In genomic region chr3:110743202-110743601, GRCh38 we compare ENCODE assay signal across 10 cellular contexts.
DNase-seq lines count a peak whose midpoint lies in the region; ATAC-seq and TF ChIP-seq lines count a peak whose summit lies in the region.
"Had no signal": no experiment of that assay in that cellular context is flagged by ENCODE, and none has a peak within 500 bp of the region (broad histone marks: within the 10 kb centered on the region; RNA-seq: fewer than 3 reads in every experiment).

No MANE protein-coding gene starts in this region.

- DNase-seq in SW480 (ENCODE audit: low spot score) (peak; percentile 9), renal cortical epithelial cell (ENCODE audit: low read depth) (peak; percentile 98), ovary (no peak), NOMO-1 (lab: John Stamatoyannopoulos, UW; ENCODE audit: unreplicated experiment in 2 of 2) (no peak), T-helper 9 cell (no peak)
- DNase-seq: activated T-cell treated with anti-CD3 and anti-CD28 coated beads, Interleukin-2, amount 50 U/mL, for 4 hours had no signal

- H3K36me3 ChIP-seq in ovary, result no peaks in the 10 kb centered on the region
- H3K36me3 ChIP-seq: esophagus muscularis mucosa, upper lobe of left lung had no signal

- peak; percentile 83 for ATAC-seq in GM19324 (IDR thresholded peaks at IDR 0.05; ENCODE audit: low FRiP score, unreplicated experiment)
- ATAC-seq in HG03354 (IDR thresholded peaks at IDR 0.05; ENCODE audit: poor library complexity, severe bottlenecking, unreplicated experiment), result peak; percentile 97
- ATAC-seq: activated T-cell treated with anti-CD3 and anti-CD28 coated beads, Interleukin-2, amount 50 U/mL, for 4 hours had no signal

- TF ChIP-seq CTCF in ovary (IDR thresholded peaks at IDR 0.05), result no peak

- H3K9me3 ChIP-seq in ovary, result no peaks in the 10 kb centered on the region
- H3K9me3 ChIP-seq: esophagus muscularis mucosa, upper lobe of left lung had no signal

- no peak for TF ChIP-seq POLR2A in ovary (IDR thresholded peaks at IDR 0.05)

- TF ChIP-seq EP300 in ovary (IDR thresholded peaks at IDR 0.05), result no peak

- no peak overlapping the region for H3K27ac ChIP-seq in ovary
- H3K27ac ChIP-seq: esophagus muscularis mucosa, upper lobe of left lung had no signal

- H3K4me1 ChIP-seq in ovary (ENCODE audit: insufficient read depth), result no peaks in the 10 kb centered on the region
- H3K4me1 ChIP-seq: esophagus muscularis mucosa, upper lobe of left lung had no signal

- no peak overlapping the region for H3K4me3 ChIP-seq in ovary
- H3K4me3 ChIP-seq: esophagus muscularis mucosa, upper lobe of left lung had no signal

- WGBS in ovary, 3 donors, result 64 to 68% (median 65%) methylated on average over 1 of the region's 1 CpG

- H3K27me3 ChIP-seq in ovary, result no peaks in the 10 kb centered on the region
- H3K27me3 ChIP-seq: esophagus muscularis mucosa, upper lobe of left lung had no signal

- intact Hi-C loops in ovary (cut with DNase I), result no loop called here

Comparison
In these comparisons a context has a peak if more than half of its experiments do, and no peak if none do; other contexts are left out.
1. DNase-seq: peak in SW480 (single experiment) and renal cortical epithelial cell (single experiment); none in ovary (0 of 5), NOMO-1 (0 of 2) and T-helper 9 cell (single experiment).